13 cellular contexts compared by ENCODE assay signal in genomic region chr9:93809204-93809940, GRCh38.
"Had no signal": no experiment of that assay in that cellular context is flagged by ENCODE, and none has a peak within 500 bp of the region (broad histone marks: within the 10 kb centered on the region; RNA-seq: fewer than 3 reads in every experiment).

No MANE protein-coding gene starts in this region.

- H3K36me3 Mint-ChIP-seq: activated naive CD4-positive, alpha-beta T cell treated with anti-CD3 and anti-CD28 coated beads, Interleukin-2, amount 50 U/mL, for 24 hours had no signal

- H3K27me3 ChIP-seq: hepatocyte had no signal

- H3K27ac ChIP-seq: adrenal gland, hepatocyte, prostate gland, suprapubic skin had no signal

- ATAC-seq: activated CD8-positive, alpha-beta T cell treated with anti-CD3 and anti-CD28 coated beads for 36 hours; right cardiac atrium had no signal

- H3K4me3 ChIP-seq: adrenal gland, hepatocyte, prostate gland, suprapubic skin had no signal

- H3K9me3 Mint-ChIP-seq: activated naive CD4-positive, alpha-beta T cell treated with anti-CD3 and anti-CD28 coated beads, Interleukin-2, amount 50 U/mL, for 24 hours; activated T-helper 2 cell treated with anti-CD3 and anti-CD28 coated beads, Interferon-gamma antibody, Interleukin-2, Interleukin-4, amounts not matched to agents 10 μg/mL and 5 μg/mL and 100 μg/mL, durations not matched to agents 14 hours and 24 hours and 36 hours had no signal

- H3K27ac Mint-ChIP-seq: activated CD8-positive, alpha-beta T cell treated with anti-CD3 and anti-CD28 coated beads for 36 hours; activated naive CD4-positive, alpha-beta T cell treated with anti-CD3 and anti-CD28 coated beads, Interleukin-2, amount 50 U/mL, for 24 hours; activated T-helper 2 cell treated with anti-CD3 and anti-CD28 coated beads, Interferon-gamma antibody, Interleukin-2, Interleukin-4, amounts not matched to agents 10 μg/mL and 5 μg/mL and 100 μg/mL, durations not matched to agents 14 hours and 24 hours and 36 hours; memory B cell; nephron; stimulated activated naive CD8-positive, alpha-beta T cell treated with anti-CD3 and anti-CD28 coated beads, Interleukin-15, Interleukin-2, amounts not matched to agents 100 ng/mL and 50 ng/mL, for 24 hours had no signal

- H3K4me3 Mint-ChIP-seq: activated CD8-positive, alpha-beta T cell treated with anti-CD3 and anti-CD28 coated beads for 36 hours; activated naive CD4-positive, alpha-beta T cell treated with anti-CD3 and anti-CD28 coated beads, Interleukin-2, amount 50 U/mL, for 24 hours; memory B cell; stimulated activated naive CD8-positive, alpha-beta T cell treated with anti-CD3 and anti-CD28 coated beads, Interleukin-15, Interleukin-2, amounts not matched to agents 100 ng/mL and 50 ng/mL, for 24 hours had no signal

- H3K36me3 ChIP-seq: adrenal gland, prostate gland, suprapubic skin had no signal

- H3K9me3 ChIP-seq: adrenal gland, prostate gland, suprapubic skin had no signal

- H3K4me1 Mint-ChIP-seq: activated naive CD4-positive, alpha-beta T cell treated with anti-CD3 and anti-CD28 coated beads, Interleukin-2, amount 50 U/mL, for 24 hours; memory B cell had no signal

- H3K4me1 ChIP-seq: adrenal gland, prostate gland, suprapubic skin had no signal

- DNase-seq: activated CD8-positive, alpha-beta T cell treated with anti-CD3 and anti-CD28 coated beads for 36 hours; adrenal gland; islet precursor cell; right cardiac atrium; small intestine had no signal
